ENCODE assay signal across 1 cellular context in genomic region chr5:43075319-43076293, GRCh38.
TF ChIP-seq lines count a peak whose summit lies in the region.

No MANE protein-coding gene starts in this region.

TF ChIP-seq in K562, 482 proteins besides CTCF, POLR2A, EP300 and RAD21 (continued from another document and continues in another):
- TF ChIP-seq NCOR1 (IDR thresholded peaks at IDR 0.05) (peak; percentile 83), ARID3A (IDR thresholded peaks at IDR 0.05; ENCODE audit: borderline replicate concordance, low read depth, low read length) (peak; percentile 42; the same call in 1 of the 2 replicates), ZNF263 (CRISPR knock-in tag; IDR thresholded peaks at IDR 0.05; ENCODE audit: borderline replicate concordance) (no peak), SP1 (CRISPR knock-in tag; IDR thresholded peaks at IDR 0.05) (0 out of 2 replicates have a peak, but pooled peaks have one; percentile 36), TFE3 (CRISPR knock-in tag; IDR thresholded peaks at IDR 0.05) (no peak; the same call in 1 of the 2 replicates), KDM4B (IDR thresholded peaks at IDR 0.05; ENCODE audit: borderline replicate concordance in 2 of 2, low read depth in 1 of 2) (no peak), E2F1 (CRISPR knock-in tag; IDR thresholded peaks at IDR 0.05) (no peak), ZNF232 (CRISPR knock-in tag; IDR thresholded peaks at IDR 0.05) (no peak), TBL1XR1 (IDR thresholded peaks at IDR 0.05; ENCODE audit: low read length in 2 of 2) (peak in 1 of 2 experiments; percentile 22; a peak in 1 of 4 replicates), CHAMP1 (IDR thresholded peaks at IDR 0.05) (peak; percentile 43), SMC3 (conservative IDR thresholded peaks at IDR 0.05; ENCODE audit: insufficient read depth, low read depth, low read length) (no peak), ZNF586 (CRISPR knock-in tag; conservative IDR thresholded peaks at IDR 0.05) (no peak), MYBL2 (IDR thresholded peaks at IDR 0.05; ENCODE audit: low read depth) (no peak), MYBL2 (CRISPR knock-in tag; IDR thresholded peaks at IDR 0.05; ENCODE audit: borderline replicate concordance) (no peak), KLF10 (CRISPR knock-in tag; IDR thresholded peaks at IDR 0.05) (no peak), ZNF699 (CRISPR knock-in tag; IDR thresholded peaks at IDR 0.05; ENCODE audit: insufficient replicate concordance) (no peak), ZBTB5 (IDR thresholded peaks at IDR 0.05) (no peak), FOS (IDR thresholded peaks at IDR 0.05; ENCODE audit: extremely low read depth, insufficient read length) (no peak), GTF2E2 (tag; IDR thresholded peaks at IDR 0.05) (0 out of 2 replicates have a peak, but pooled peaks have one; percentile 45), ZNF224 (CRISPR knock-in tag; IDR thresholded peaks at IDR 0.05) (no peak), PURB (CRISPR knock-in tag; IDR thresholded peaks at IDR 0.05; ENCODE audit: low read depth) (no peak), ZFX (CRISPR knock-in tag; IDR thresholded peaks at IDR 0.05) (peak; percentile 83), CHCHD3 (CRISPR knock-in tag; IDR thresholded peaks at IDR 0.05) (no peak), TAF7 (tag; IDR thresholded peaks at IDR 0.05) (peak; percentile 70), KAT7 (CRISPR knock-in tag; IDR thresholded peaks at IDR 0.05; ENCODE audit: borderline replicate concordance) (no peak; the same call in 1 of the 2 replicates), ZNF354B (CRISPR knock-in tag; IDR thresholded peaks at IDR 0.05) (peak; percentile 40), TSC22D4 (tag; IDR thresholded peaks at IDR 0.05) (no peak), EGR1 (conservative IDR thresholded peaks at IDR 0.05) (no peak), CHD2 (IDR thresholded peaks at IDR 0.05; ENCODE audit: low read depth, low read length) (no peak), ATF6 (CRISPR knock-in tag; IDR thresholded peaks at IDR 0.05) (no peak), ZNF431 (CRISPR knock-in tag; IDR thresholded peaks at IDR 0.05) (no peak), RBM25 (IDR thresholded peaks at IDR 0.05; ENCODE audit: low read depth, low read length, severe bottlenecking) (no peak), CCAR2 (IDR thresholded peaks at IDR 0.05; ENCODE audit: low read depth, low read length) (no peak), ZNF778 (CRISPR knock-in tag; IDR thresholded peaks at IDR 0.05) (no peak), L3MBTL2 (IDR thresholded peaks at IDR 0.05) (peak; percentile 95), NCOA1 (IDR thresholded peaks at IDR 0.05; ENCODE audit: low read depth) (peak; percentile 72; the same call in 1 of the 2 replicates), THAP12 (CRISPR knock-in tag; IDR thresholded peaks at IDR 0.05) (peak; percentile 74), SPI1 (IDR thresholded peaks at IDR 0.05; ENCODE audit: borderline replicate concordance, low read depth, low read length) (peak; percentile 82), FOXK2 (conservative IDR thresholded peaks at IDR 0.05 in 1 of 2, IDR thresholded peaks at IDR 0.05 in 1 of 2; ENCODE audit: low read depth in 2 of 2) (peak; percentile 94 to 95), PHB (CRISPR knock-in tag; IDR thresholded peaks at IDR 0.05) (no peak), ZNF282 (CRISPR knock-in tag; IDR thresholded peaks at IDR 0.05) (no peak), ZNF140 (CRISPR knock-in tag; IDR thresholded peaks at IDR 0.05) (no peak), MXI1 (IDR thresholded peaks at IDR 0.05; ENCODE audit: low read depth, low read length) (no peak), TBP (optimal IDR thresholded peaks at IDR 0.05; ENCODE audit: low read depth, low read length) (no peak), ZNF57 (CRISPR knock-in tag; IDR thresholded peaks at IDR 0.05) (no peak; the same call in 1 of the 2 replicates), PYGO2 (tag; IDR thresholded peaks at IDR 0.05) (peak; percentile 52; the same call in 1 of the 2 replicates), RBM15 (IDR thresholded peaks at IDR 0.05; ENCODE audit: insufficient read depth, low read length) (no peak), FOXJ3 (CRISPR knock-in tag; IDR thresholded peaks at IDR 0.05) (no peak), SLC30A9 (CRISPR knock-in tag; IDR thresholded peaks at IDR 0.05) (no peak), RBM17 (IDR thresholded peaks at IDR 0.05; ENCODE audit: borderline replicate concordance, low read depth, low read length) (no peak), TEAD4 (IDR thresholded peaks at IDR 0.05; ENCODE audit: low read length) (peak; percentile 74), TEAD4 (CRISPR knock-in tag; IDR thresholded peaks at IDR 0.05; ENCODE audit: borderline replicate concordance) (0 out of 2 replicates have a peak, but pooled peaks have one; percentile 46), CBX5 (IDR thresholded peaks at IDR 0.05; ENCODE audit: borderline replicate concordance, low read depth) (no peak), TRIM25 (IDR thresholded peaks at IDR 0.05; ENCODE audit: borderline replicate concordance) (no peak), CHD4 (IDR thresholded peaks at IDR 0.05; ENCODE audit: insufficient read depth, insufficient replicate concordance, low read depth, low read length, poor library complexity, severe bottlenecking) (no peak), SETDB1 (IDR thresholded peaks at IDR 0.05; ENCODE audit: low read length) (no peak), BRF2 (IDR thresholded peaks at IDR 0.05; ENCODE audit: borderline replicate concordance, insufficient read depth, insufficient read length) (no peak)
